In the genomic region with DNA sequence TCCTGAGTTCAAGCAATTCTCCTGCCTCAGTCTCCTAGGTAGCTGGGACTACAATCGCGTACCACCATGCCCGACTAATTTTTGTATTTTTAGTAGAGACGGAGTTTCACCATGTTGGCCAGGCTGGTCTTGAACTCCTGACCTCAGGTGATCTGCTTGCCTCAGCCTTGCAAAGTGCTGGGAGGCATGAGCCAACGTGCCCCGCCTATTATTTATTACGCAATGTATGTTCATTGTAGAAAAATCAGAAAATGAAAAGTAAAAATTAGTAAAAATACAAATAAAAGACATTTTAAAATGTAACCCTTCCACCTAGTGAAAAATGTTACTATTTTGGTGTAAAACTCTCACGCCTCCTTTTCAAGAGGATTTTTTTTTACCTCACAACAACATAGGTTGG, we compare ENCODE assay signal across 6 cellular contexts.
"Had no signal": no experiment of that assay in that cellular context is flagged by ENCODE, and none has a peak within 500 bp of the region (broad histone marks: within the 10 kb centered on the region; RNA-seq: fewer than 3 reads in every experiment).

No MANE protein-coding gene starts in this region.

- H3K9ac ChIP-seq: KMS-11 had no signal

- H3K4me2 ChIP-seq: KMS-11 had no signal

- ATAC-seq: HepG2 had no signal

- H3K27ac ChIP-seq: HL-60, KMS-11 had no signal

- FAIRE-seq: HepG2, HTR-8/SVneo had no signal

- DNase-seq: KBM-7, KG1 had no signal
